In the genomic region with DNA sequence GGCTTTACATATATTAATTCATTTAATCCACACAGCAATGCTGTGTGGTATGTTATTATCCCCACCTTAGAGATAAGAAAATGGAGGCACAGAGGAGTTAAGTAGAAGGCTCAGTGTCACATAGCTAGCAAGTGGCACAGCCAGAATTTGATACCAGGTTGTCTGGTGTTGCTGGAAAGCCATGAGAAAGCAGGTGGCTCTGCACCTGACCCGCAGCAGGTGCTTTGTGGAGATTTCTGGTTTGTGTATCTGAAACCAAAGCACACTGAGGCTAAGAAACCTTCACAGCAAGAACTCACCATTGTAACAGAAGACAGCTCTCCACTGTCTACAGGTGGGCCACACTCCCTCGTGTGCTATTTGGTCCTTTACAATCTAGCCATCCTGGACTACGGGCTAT, we compare ENCODE assay signal across 12 cellular contexts. TPM values are rescaled to one million over a fixed set of nuclear protein-coding genes. Genes with fewer than 3 reads are reported as not detected.
DNase-seq lines count a peak whose midpoint lies in the region; ATAC-seq and TF ChIP-seq lines count a peak whose summit lies in the region.
"Had no signal": no experiment of that assay in that cellular context is flagged by ENCODE, and none has a peak within 500 bp of the region (broad histone marks: within the 10 kb centered on the region; RNA-seq: fewer than 3 reads in every experiment).

No MANE protein-coding gene starts in this region.

- TF ChIP-seq CTCF in 22Rv1 (IDR thresholded peaks at IDR 0.05) (no peak), natural killer cell (IDR thresholded peaks at IDR 0.05) (no peak), endothelial cell (IDR thresholded peaks at IDR 0.05; ENCODE audit: unreplicated experiment) (no peak)
- no peak for TF ChIP-seq CTCF in CD8-positive, alpha-beta T cell (IDR thresholded peaks at IDR 0.05)

- CTCF ChIA-PET in CD8-positive, alpha-beta T cell (lab: Charles Lee), result interaction anchor here (1.0 to 1.8 kb wide), 2 partner anchors 14 to 34 kb away, joined by 3 to 7 read pairs; no protein-coding TSS in a partner anchor

- POLR2A ChIA-PET in CD8-positive, alpha-beta T cell (lab: Charles Lee), result interaction anchor here (4.0 kb wide), 1 partner anchor 35 kb away, joined by 30 read pairs; no protein-coding TSS in a partner anchor
- POLR2A ChIA-PET in activated naive CD8-positive, alpha-beta T cell treated with anti-CD3 and anti-CD28 coated beads, Interleukin-2, amount 10 ng/mL, durations not matched to agents 7 days and 5 days (lab: Charles Lee), result interaction anchor here (6.5 kb wide), 1 partner anchor 35 kb away, joined by 74 read pairs; no protein-coding TSS in a partner anchor

- DNase-seq in CD8-positive, alpha-beta T cell, result no peak
- no peak for DNase-seq in activated naive CD8-positive, alpha-beta T cell treated with anti-CD3 and anti-CD28 coated beads, Interleukin-2, amount 10 ng/mL, durations not matched to agents 7 days and 5 days
- DNase-seq in natural killer cell, result no peak
- DNase-seq in cerebellar nuclear complex (lab: John Stamatoyannopoulos, UW), result no peak
- no peak for DNase-seq in central memory CD4-positive, alpha-beta T cell
- DNase-seq in endothelial cell (ENCODE audit: low spot score), result no peak
- DNase-seq: KG1, mucosa of descending colon, NCI-H526 had no signal

- peak overlapping the region; percentile 40 for H3K4me3 Mint-ChIP-seq in CD8-positive, alpha-beta T cell
- peak overlapping the region; percentile 44 for H3K4me3 Mint-ChIP-seq in activated naive CD8-positive, alpha-beta T cell treated with anti-CD3 and anti-CD28 coated beads, Interleukin-2, amount 10 ng/mL, durations not matched to agents 7 days and 5 days
- H3K4me3 Mint-ChIP-seq in natural killer cell, result peak overlapping the region; percentile 79
- H3K4me3 Mint-ChIP-seq in endothelial cell (ENCODE audit: unreplicated experiment), result no peak overlapping the region
- H3K4me3 Mint-ChIP-seq: dendritic cell treated with granulocyte-macrophage colony-stimulating factor and Interleukin-4, amounts not matched to agents 40 ng/mL and 50 ng/mL, for 4 days had no signal

- H3K9me3 ChIP-seq in CD8-positive, alpha-beta T cell (ENCODE audit: low read length), result no peaks in the 10 kb centered on the region
- H3K9me3 ChIP-seq: mucosa of descending colon had no signal

- H3K36me3 ChIP-seq in CD8-positive, alpha-beta T cell (ENCODE audit: insufficient read depth, low read length), result peaks cover 3% of the 10 kb centered on the region

- peaks cover 72% of the 10 kb centered on the region for H3K4me1 Mint-ChIP-seq in CD8-positive, alpha-beta T cell (ENCODE audit: low read depth)
- H3K4me1 Mint-ChIP-seq in activated naive CD8-positive, alpha-beta T cell treated with anti-CD3 and anti-CD28 coated beads, Interleukin-2, amount 10 ng/mL, durations not matched to agents 7 days and 5 days, result peaks cover 54% of the 10 kb centered on the region
- H3K4me1 Mint-ChIP-seq in natural killer cell (peaks cover 66 to 86% of the 10 kb centered on the region in 2 donors), endothelial cell (ENCODE audit: unreplicated experiment) (peaks cover 28% of the 10 kb centered on the region)

- no peaks in the 10 kb centered on the region for H3K27me3 ChIP-seq in CD8-positive, alpha-beta T cell (ENCODE audit: insufficient read depth, low read length)

- H3K4me1 ChIP-seq in CD8-positive, alpha-beta T cell (ENCODE audit: insufficient read depth, low read length), result peaks cover 53% of the 10 kb centered on the region

- peak overlapping the region; percentile 77 for H3K27ac ChIP-seq in 22Rv1
- H3K27ac ChIP-seq in CD8-positive, alpha-beta T cell (ENCODE audit: low read depth, low read length), result no peak overlapping the region

- peaks cover 50% of the 10 kb centered on the region for H3K36me3 Mint-ChIP-seq in CD8-positive, alpha-beta T cell
- peaks cover 17% of the 10 kb centered on the region for H3K36me3 Mint-ChIP-seq in activated naive CD8-positive, alpha-beta T cell treated with anti-CD3 and anti-CD28 coated beads, Interleukin-2, amount 10 ng/mL, durations not matched to agents 7 days and 5 days
- H3K36me3 Mint-ChIP-seq in natural killer cell (no peaks in the 10 kb centered on the region), endothelial cell (ENCODE audit: low read depth, unreplicated experiment) (peaks cover 11% of the 10 kb centered on the region)

- H3K27me3 Mint-ChIP-seq in CD8-positive, alpha-beta T cell (ENCODE audit: low read depth), result no peaks in the 10 kb centered on the region
- no peaks in the 10 kb centered on the region for H3K27me3 Mint-ChIP-seq in activated naive CD8-positive, alpha-beta T cell treated with anti-CD3 and anti-CD28 coated beads, Interleukin-2, amount 10 ng/mL, durations not matched to agents 7 days and 5 days
- H3K27me3 Mint-ChIP-seq in natural killer cell (ENCODE audit: low read depth in 2 of 2) (no peaks in the 10 kb centered on the region), endothelial cell (ENCODE audit: unreplicated experiment) (no peaks in the 10 kb centered on the region)
- H3K27me3 Mint-ChIP-seq: dendritic cell treated with granulocyte-macrophage colony-stimulating factor and Interleukin-4, amounts not matched to agents 40 ng/mL and 50 ng/mL, for 4 days had no signal

- ATAC-seq in CD8-positive, alpha-beta T cell, result no peak
- no peak for ATAC-seq in activated naive CD8-positive, alpha-beta T cell treated with anti-CD3 and anti-CD28 coated beads, Interleukin-2, amount 10 ng/mL, durations not matched to agents 7 days and 5 days (ENCODE audit: low read depth)
- no peak for ATAC-seq in natural killer cell
- no peak for ATAC-seq in GM19463 (IDR thresholded peaks at IDR 0.05; ENCODE audit: unreplicated experiment)

- H3K9me3 Mint-ChIP-seq in CD8-positive, alpha-beta T cell, result no peaks in the 10 kb centered on the region
- no peaks in the 10 kb centered on the region for H3K9me3 Mint-ChIP-seq in activated naive CD8-positive, alpha-beta T cell treated with anti-CD3 and anti-CD28 coated beads, Interleukin-2, amount 10 ng/mL, durations not matched to agents 7 days and 5 days
- H3K9me3 Mint-ChIP-seq in natural killer cell (no peaks in the 10 kb centered on the region), endothelial cell (ENCODE audit: unreplicated experiment) (no peaks in the 10 kb centered on the region)
- H3K9me3 Mint-ChIP-seq: dendritic cell treated with granulocyte-macrophage colony-stimulating factor and Interleukin-4, amounts not matched to agents 40 ng/mL and 50 ng/mL, for 4 days had no signal

- no peak overlapping the region for H3K4me3 ChIP-seq in CD8-positive, alpha-beta T cell (ENCODE audit: low read depth, low read length)
- H3K4me3 ChIP-seq: mucosa of descending colon had no signal

- intact Hi-C loops in CD8-positive, alpha-beta T cell (cut with DNase I, micrococcal nuclease), result no loop called here
- intact Hi-C loops in natural killer cell (cut with micrococcal nuclease), result no loop called here

- peak overlapping the region; percentile 76 for H3K27ac Mint-ChIP-seq in CD8-positive, alpha-beta T cell
- H3K27ac Mint-ChIP-seq in activated naive CD8-positive, alpha-beta T cell treated with anti-CD3 and anti-CD28 coated beads, Interleukin-2, amount 10 ng/mL, durations not matched to agents 7 days and 5 days, result peak overlapping the region; percentile 78
- peak overlapping the region; percentile 95 to 98 for H3K27ac Mint-ChIP-seq in natural killer cell
- no peak overlapping the region for H3K27ac Mint-ChIP-seq in endothelial cell (ENCODE audit: unreplicated experiment)
- H3K27ac Mint-ChIP-seq: dendritic cell treated with granulocyte-macrophage colony-stimulating factor and Interleukin-4, amounts not matched to agents 40 ng/mL and 50 ng/mL, for 4 days had no signal

RNA-seq across cellular contexts. Expression of a gene that starts 7.5 kb away (rescaled TPM):
- 10 to 100 TPM; 59.2 to 62.8 TPM for total RNA-seq in CD8-positive, alpha-beta T cell
- 10 to 100 TPM; 66.8 to 75.2 TPM for total RNA-seq in activated naive CD8-positive, alpha-beta T cell treated with anti-CD3 and anti-CD28 coated beads, Interleukin-2, amount 10 ng/mL, durations not matched to agents 7 days and 5 days
- total RNA-seq in natural killer cell (100 to 1,000 TPM; 108 to 156 (median 142) TPM), endothelial cell (ENCODE audit: unreplicated experiment) (35.6 TPM)
